8 cellular contexts compared by ENCODE assay signal in the genomic region with DNA sequence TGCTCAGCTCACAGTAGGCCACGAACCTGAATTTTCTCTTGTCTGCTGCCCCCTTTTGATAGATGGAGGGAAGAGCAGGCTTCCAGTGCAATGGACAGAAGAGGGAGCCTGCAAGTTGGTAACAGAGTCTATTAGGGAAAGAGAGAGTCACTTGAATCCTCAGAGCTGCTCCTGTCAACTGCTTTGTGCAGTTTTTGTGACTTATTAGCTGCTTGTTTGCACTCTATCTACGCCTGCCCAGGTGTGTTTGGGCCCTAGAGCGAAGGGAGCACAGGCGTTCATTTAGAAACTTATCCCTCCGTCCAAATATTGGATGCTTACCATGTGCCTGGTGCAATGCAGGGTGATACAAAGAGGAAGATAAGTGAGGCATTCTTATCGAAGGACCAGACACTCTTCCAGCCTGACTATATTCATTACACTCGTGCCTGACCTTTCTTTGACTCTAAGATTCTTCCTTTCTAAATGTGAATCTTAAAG. TPM values are rescaled to one million over a fixed set of nuclear protein-coding genes. Genes with fewer than 3 reads are reported as not detected.
DNase-seq lines count a peak whose midpoint lies in the region; ATAC-seq and TF ChIP-seq lines count a peak whose summit lies in the region.

No MANE protein-coding gene starts in this region.

- ATAC-seq in GM19438 (IDR thresholded peaks at IDR 0.05; ENCODE audit: low read depth, unreplicated experiment) (peak; percentile 93), HG03442 (IDR thresholded peaks at IDR 0.05; ENCODE audit: unreplicated experiment) (peak; percentile 94)
- ATAC-seq in stimulated activated memory B cell treated with anti-CD40 and anti-IgM and Interleukin-4, amounts not matched to agents 10 μg/mL and 1 μg/mL and 100 μg/mL, for 72 hours: peak; percentile 80

- H3K4me1 Mint-ChIP-seq in mesothelial cell of epicardium: peaks cover 38% of the 10 kb centered on the region
- H3K4me1 Mint-ChIP-seq in stimulated activated memory B cell treated with anti-CD40 and anti-IgM and Interleukin-4, amounts not matched to agents 10 μg/mL and 1 μg/mL and 100 μg/mL, for 72 hours: no peaks in the 10 kb centered on the region

- peak overlapping the region; percentile 73 for H3K27ac Mint-ChIP-seq in mesothelial cell of epicardium
- no peak overlapping the region for H3K27ac Mint-ChIP-seq in stimulated activated memory B cell treated with anti-CD40 and anti-IgM and Interleukin-4, amounts not matched to agents 10 μg/mL and 1 μg/mL and 100 μg/mL, for 72 hours

- no peak overlapping the region for H3K4me3 Mint-ChIP-seq in mesothelial cell of epicardium
- H3K4me3 Mint-ChIP-seq in stimulated activated memory B cell treated with anti-CD40 and anti-IgM and Interleukin-4, amounts not matched to agents 10 μg/mL and 1 μg/mL and 100 μg/mL, for 72 hours: no peak overlapping the region

- H3K9me3 Mint-ChIP-seq in mesothelial cell of epicardium: peaks cover 5% of the 10 kb centered on the region
- H3K9me3 Mint-ChIP-seq in stimulated activated memory B cell treated with anti-CD40 and anti-IgM and Interleukin-4, amounts not matched to agents 10 μg/mL and 1 μg/mL and 100 μg/mL, for 72 hours: no peaks in the 10 kb centered on the region

- H3K27me3 Mint-ChIP-seq in mesothelial cell of epicardium (ENCODE audit: low read depth): no peaks in the 10 kb centered on the region
- H3K27me3 Mint-ChIP-seq in stimulated activated memory B cell treated with anti-CD40 and anti-IgM and Interleukin-4, amounts not matched to agents 10 μg/mL and 1 μg/mL and 100 μg/mL, for 72 hours: peaks cover 11% of the 10 kb centered on the region

- TF ChIP-seq CTCF in mesothelial cell of epicardium (IDR thresholded peaks at IDR 0.05; ENCODE audit: unreplicated experiment): peak; percentile 34

- no peaks in the 10 kb centered on the region for H3K36me3 Mint-ChIP-seq in mesothelial cell of epicardium
- no peaks in the 10 kb centered on the region for H3K36me3 Mint-ChIP-seq in stimulated activated memory B cell treated with anti-CD40 and anti-IgM and Interleukin-4, amounts not matched to agents 10 μg/mL and 1 μg/mL and 100 μg/mL, for 72 hours

- DNase-seq in COLO668 (lab: John Stamatoyannopoulos, UW; ENCODE audit: unreplicated experiment) (peak; percentile 51), NCI-H748 (lab: John Stamatoyannopoulos, UW; ENCODE audit: unreplicated experiment) (peak; percentile 86), mesothelial cell of epicardium (ENCODE audit: low spot score in 2 of 2, unreplicated experiment in 2 of 2) (peak in 1 of 2 experiments; percentile 55)
- DNase-seq in activated CD4-positive, alpha-beta T cell treated with anti-CD3 and anti-CD28 coated beads, Interleukin-2, amount 50 U/mL, for 24 hours (ENCODE audit: low read depth in 1 of 2, low spot score in 1 of 2): peak; percentile 12 to 50
- peak; percentile 34 for DNase-seq in effector CD8-positive, alpha-beta T cell (lab: John Stamatoyannopoulos, UW)

RNA-seq across cellular contexts. Expression of gene SLC2A12, which starts 11.6 kb away (rescaled TPM):
- total RNA-seq in mesothelial cell of epicardium: 7.8 to 8.7 TPM (median 8.1 TPM) in 3 replicates
